In the genomic region with DNA sequence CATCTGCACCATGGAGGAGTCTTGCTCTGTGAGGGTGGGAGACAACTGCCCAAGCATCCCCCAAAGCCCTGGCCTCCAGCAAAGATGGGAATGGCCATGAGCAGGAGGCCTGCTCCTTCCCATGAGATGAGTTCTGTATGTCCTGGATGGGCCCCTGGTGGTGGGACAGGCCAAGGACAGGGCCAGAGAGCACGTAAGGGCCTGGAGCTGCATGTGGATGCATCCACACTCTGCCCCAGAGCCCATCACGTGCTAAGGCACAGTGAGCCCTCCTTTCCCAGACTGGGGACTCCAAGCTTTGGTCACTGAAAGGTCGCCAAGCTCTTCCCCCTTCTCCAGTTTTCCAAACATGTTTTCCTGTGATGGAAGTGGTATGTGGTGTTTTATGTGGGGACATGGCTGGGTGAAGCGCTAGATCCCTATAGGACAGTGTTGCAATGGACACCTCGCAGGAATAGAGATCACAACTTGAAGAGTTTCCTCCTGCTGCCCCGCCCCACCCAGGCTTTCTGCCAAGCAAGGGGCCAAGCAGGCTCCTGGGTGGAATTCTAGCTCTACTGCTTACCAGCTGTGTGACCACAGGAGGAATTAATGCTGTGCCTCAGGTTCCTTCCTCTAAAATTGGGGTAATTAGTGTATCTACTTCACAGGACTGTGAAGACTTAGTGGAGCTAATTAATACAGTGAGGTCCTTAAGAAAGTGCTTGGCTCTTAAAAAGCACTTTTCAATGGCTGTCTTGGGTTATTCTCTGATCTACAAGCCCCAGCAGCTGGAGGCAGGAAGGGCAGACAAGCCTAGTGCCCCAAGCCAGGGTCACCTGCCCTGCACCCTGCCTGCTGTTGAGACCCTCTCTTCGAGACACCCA, we compare ENCODE assay signal across 8 cellular contexts.
DNase-seq lines count a peak whose midpoint lies in the region; ATAC-seq and TF ChIP-seq lines count a peak whose summit lies in the region.

No MANE protein-coding gene starts in this region.

- no peak overlapping the region for H3K4me3 ChIP-seq in astrocyte of the cerebellum (ENCODE audit: low read depth, low read length)

- DNase-seq in AG08395 (ENCODE audit: low spot score) (peak; percentile 85), HT1080 (ENCODE audit: low read depth) (peak; percentile 37), astrocyte of the cerebellum (ENCODE audit: low read depth) (no peak), left kidney (ENCODE audit: low read depth, low spot score) (peak; percentile 33)
- no peak for DNase-seq in stimulated activated naive CD4-positive, alpha-beta T cell treated with Interleukin-2 at 50 U/mL for 16 hours (lab: John Stamatoyannopoulos, UW)
- DNase-seq in activated CD4-positive, alpha-beta T cell treated with anti-CD3 and anti-CD28 coated beads, Interleukin-2, amount 50 U/mL, for 48 hours = no peak

- no peak for ATAC-seq in GM21737 (IDR thresholded peaks at IDR 0.05; ENCODE audit: unreplicated experiment)
- ATAC-seq in GM19397 (IDR thresholded peaks at IDR 0.05; ENCODE audit: unreplicated experiment) = no peak

- TF ChIP-seq CTCF in astrocyte of the cerebellum (IDR thresholded peaks at IDR 0.05; ENCODE audit: low read depth, low read length, missing control alignments) = peak; percentile 13

- in situ Hi-C loops in astrocyte of the cerebellum (cut with HindIII; ENCODE audit: low sequenced_read_pairs) = no loop called here

Comparison
In these comparisons a context has a peak if more than half of its experiments do, and no peak if none do; other contexts are left out.
1. DNase-seq: peak in AG08395 (single experiment), HT1080 (single experiment) and left kidney (single experiment); none in astrocyte of the cerebellum (single experiment), stimulated activated naive CD4-positive, alpha-beta T cell treated with Interleukin-2 at 50 U/mL for 16 hours (single experiment) and activated CD4-positive, alpha-beta T cell treated with anti-CD3 and anti-CD28 coated beads, Interleukin-2, amount 50 U/mL, for 48 hours (0 of 2).